In the genomic region with DNA sequence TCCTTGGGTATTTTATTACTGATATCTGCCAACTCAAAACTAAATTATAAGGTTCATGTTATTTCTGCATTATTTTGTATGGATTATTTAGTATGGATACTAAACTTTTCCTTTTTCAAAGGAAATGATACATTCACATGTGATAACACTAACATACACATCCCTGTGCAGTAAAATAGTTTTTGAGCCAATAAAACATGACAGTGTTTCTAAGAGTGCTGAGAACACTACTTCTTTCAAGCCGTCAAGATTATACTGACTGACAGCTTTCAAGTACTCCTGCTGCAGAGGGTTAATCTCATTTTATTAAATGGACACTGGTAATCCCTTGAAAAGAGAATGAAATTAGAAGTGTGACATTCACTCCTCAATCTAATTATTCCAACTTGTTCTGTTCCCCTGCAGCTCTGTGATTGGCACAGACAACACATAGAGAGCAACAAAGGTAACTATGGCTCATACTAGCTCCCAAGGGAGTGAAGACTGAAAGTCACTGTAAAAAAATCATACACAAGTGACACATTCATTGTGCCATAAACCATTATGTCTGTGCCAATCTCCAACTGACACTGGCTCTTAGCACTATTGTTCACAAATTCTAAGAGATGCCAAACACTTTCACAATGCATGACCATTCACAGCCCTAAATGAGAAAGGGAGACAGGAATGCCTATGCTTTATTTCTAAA, we compare ENCODE assay signal across 12 cellular contexts.
DNase-seq lines count a peak whose midpoint lies in the region; ATAC-seq and TF ChIP-seq lines count a peak whose summit lies in the region.
"Had no signal": no experiment of that assay in that cellular context is flagged by ENCODE, and none has a peak within 500 bp of the region (broad histone marks: within the 10 kb centered on the region; RNA-seq: fewer than 3 reads in every experiment).

No MANE protein-coding gene starts in this region.

- no peak overlapping the region for H3K4me3 ChIP-seq in fibroblast of mammary gland (ENCODE audit: control insufficient read depth, low read depth, low read length)
- no peak overlapping the region for H3K4me3 ChIP-seq in skeletal muscle satellite cell (ENCODE audit: low read length)
- H3K4me3 ChIP-seq: lower lobe of right lung, skin epidermis had no signal

- H3K27me3 ChIP-seq in skeletal muscle satellite cell (ENCODE audit: control insufficient read depth, insufficient read depth, low read length), result no peaks in the 10 kb centered on the region

- peaks cover 21% of the 10 kb centered on the region for H3K36me3 ChIP-seq in skeletal muscle satellite cell (ENCODE audit: insufficient read depth, low read length)

- no peak overlapping the region for H3K9ac ChIP-seq in skeletal muscle satellite cell (ENCODE audit: low read depth, low read length)

- peak overlapping the region; percentile 29 for H3K4me2 ChIP-seq in skeletal muscle satellite cell (ENCODE audit: low read length)

- DNase-seq in NCI-H2107 treated with DMSO at 0.1 percent for 48 hours (lab: John Stamatoyannopoulos, UW; ENCODE audit: unreplicated experiment) (peak; percentile 71), NCI-H2107 (lab: John Stamatoyannopoulos, UW) (no peak), NCI-H82 treated with DMSO at 0.1 percent for 48 hours (lab: John Stamatoyannopoulos, UW; ENCODE audit: unreplicated experiment) (peak; percentile 84), fibroblast of mammary gland (ENCODE audit: low read depth) (peak; percentile 29), ACHN (no peak), iPS-NIHi11 (ENCODE audit: low spot score) (no peak)
- DNase-seq: aorta, lower lobe of right lung, NCI-H2081 treated with DMSO at 0.1 percent for 48 hours had no signal

- no peak for ATAC-seq in GM21381 (IDR thresholded peaks at IDR 0.05; ENCODE audit: unreplicated experiment)

- peaks cover 16% of the 10 kb centered on the region for H3K4me1 ChIP-seq in skeletal muscle satellite cell (ENCODE audit: control insufficient read depth, insufficient read depth, low read length)

- TF ChIP-seq CTCF in fibroblast of mammary gland (conservative IDR thresholded peaks at IDR 0.05; ENCODE audit: control insufficient read depth, insufficient read depth, low read depth, low read length), result no peak

- no peaks in the 10 kb centered on the region for H3K9me3 ChIP-seq in skeletal muscle satellite cell (replicated peaks; ENCODE audit: low read length)
- H3K9me3 ChIP-seq: lower lobe of right lung had no signal

- in situ Hi-C loops in ACHN (cut with HindIII; ENCODE audit: low pct_ligation_motif_present, low pct_unique_long_range_greater_than_20kb, low sequenced_read_pairs), result no loop called here

Comparison
In these comparisons a context has a peak if more than half of its experiments do, and no peak if none do; other contexts are left out.
1. DNase-seq: peak in NCI-H2107 treated with DMSO at 0.1 percent for 48 hours (single experiment), NCI-H82 treated with DMSO at 0.1 percent for 48 hours (single experiment) and fibroblast of mammary gland (single experiment); none in NCI-H2107 (single experiment), ACHN (single experiment) and iPS-NIHi11 (single experiment).